In the genomic region with DNA sequence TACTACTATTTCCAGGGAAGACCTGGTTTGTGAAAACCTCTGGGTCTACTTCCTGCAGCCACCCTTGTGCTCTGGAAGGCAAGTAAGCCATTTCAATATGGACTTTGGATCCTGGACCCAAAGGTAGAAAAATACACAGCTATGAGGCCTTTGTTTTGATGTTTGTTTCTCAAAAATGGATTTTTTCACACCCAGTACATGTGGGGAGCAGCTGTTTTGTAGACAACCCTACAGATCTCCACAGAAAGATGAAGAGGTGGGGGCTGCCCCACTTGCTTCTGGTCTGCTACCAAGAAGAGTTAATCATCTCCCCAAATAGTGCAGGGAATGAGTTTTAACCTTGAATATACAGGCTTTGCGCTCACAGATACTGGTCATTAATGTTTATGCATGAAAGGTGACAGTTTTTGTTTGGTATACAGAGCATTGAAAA, we compare ENCODE assay signal across 12 cellular contexts. TPM values are rescaled to one million over a fixed set of nuclear protein-coding genes. Genes with fewer than 3 reads are reported as not detected.
DNase-seq lines count a peak whose midpoint lies in the region; ATAC-seq and TF ChIP-seq lines count a peak whose summit lies in the region.
"Had no signal": no experiment of that assay in that cellular context is flagged by ENCODE, and none has a peak within 500 bp of the region (broad histone marks: within the 10 kb centered on the region; RNA-seq: fewer than 3 reads in every experiment).

No MANE protein-coding gene starts in this region.

- ATAC-seq in GM19043 (IDR thresholded peaks at IDR 0.05; ENCODE audit: low read depth, unreplicated experiment) (peak; percentile 77), HG02759 (IDR thresholded peaks at IDR 0.05; ENCODE audit: unreplicated experiment) (peak; percentile 77), HG03575 (IDR thresholded peaks at IDR 0.05; ENCODE audit: extremely low read depth, insufficient number of reproducible peaks, low FRiP score, unreplicated experiment) (peak; percentile 46)

- H3K27ac ChIP-seq in ovary: no peak overlapping the region

- TF ChIP-seq CTCF in GM10248 (IDR thresholded peaks at IDR 0.05; ENCODE audit: control extremely low read depth, extremely low read depth, low read depth, missing control alignments) (no peak), ovary (IDR thresholded peaks at IDR 0.05) (no peak)

- POLR2A ChIA-PET in GM10248 (lab: Yijun Ruan, JAX): no interaction called here

- TF ChIP-seq POLR2A in ovary (IDR thresholded peaks at IDR 0.05): no peak

- no peaks in the 10 kb centered on the region for H3K4me1 ChIP-seq in ovary (ENCODE audit: insufficient read depth)

- WGBS in ovary, 3 donors: 92 to 100% (median 97%) methylated on average over 1 of the region's 1 CpG

- no peaks in the 10 kb centered on the region for H3K9me3 ChIP-seq in ovary

- H3K36me3 ChIP-seq in ovary: no peaks in the 10 kb centered on the region

- TF ChIP-seq EP300 in ovary (IDR thresholded peaks at IDR 0.05): no peak

- H3K4me3 ChIP-seq in ovary: no peak overlapping the region

- CTCF ChIA-PET in GM10248 (lab: Yijun Ruan, JAX): interaction anchor here (0.8 to 2.4 kb wide), 6 partner anchors 9 to 111 kb away, joined by 3 to 6 read pairs (median 4); no protein-coding TSS in a partner anchor

- intact Hi-C loops in ovary (cut with DNase I): no loop called here

- H3K27me3 ChIP-seq in ovary: no peaks in the 10 kb centered on the region

- DNase-seq in GM10248 (ENCODE audit: extremely low spot score) (peak; percentile 73), NOMO-1 treated with dmso at 0.1 percent for 144 hours (lab: John Stamatoyannopoulos, UW; ENCODE audit: unreplicated experiment) (no peak), hippocampal formation (lab: John Stamatoyannopoulos, UW) (no peak), ovary (no peak), NCI-H2107 treated with DMSO at 0.1 percent for 48 hours (lab: John Stamatoyannopoulos, UW; ENCODE audit: unreplicated experiment) (no peak)
- DNase-seq: activated T-cell treated with anti-CD3 and anti-CD28 coated beads, Interleukin-2, amount 50 U/mL, for 24 hours; C1 segment of cervical spinal cord; NCI-H1105; SIG-M5 had no signal

RNA-seq across cellular contexts. Expression of gene ZNF281, which starts 29.2 kb away (rescaled TPM):
- total RNA-seq in ovary: 10 to 100 TPM in 4 of 7 donors, 1 to 10 TPM in 3; 8.3 to 12.4 (median 10.7) TPM
- 10 to 100 TPM in 1 of 2 donors, 1 to 10 TPM in 1; 3.7 to 11.2 TPM for polyA plus RNA-seq in ovary
